10 cellular contexts compared by ENCODE assay signal in genomic region chr2:29012211-29012681, GRCh38.
DNase-seq lines count a peak whose midpoint lies in the region; ATAC-seq lines count a peak whose summit lies in the region.
"Had no signal": no experiment of that assay in that cellular context is flagged by ENCODE, and none has a peak within 500 bp of the region (broad histone marks: within the 10 kb centered on the region; RNA-seq: fewer than 3 reads in every experiment).

No MANE protein-coding gene starts in this region.

- H3K4me1 Mint-ChIP-seq in stimulated activated naive CD8-positive, alpha-beta T cell treated with anti-CD3 and anti-CD28 coated beads, Interleukin-15, amount 100 ng/mL, for 72 hours = peaks cover 85% of the 10 kb centered on the region

- no peaks in the 10 kb centered on the region for H3K9me3 ChIP-seq in iPS-15b (ENCODE audit: control insufficient read depth, insufficient read depth, low read length)
- H3K9me3 ChIP-seq: A549 had no signal

- no peak overlapping the region for H3K4me3 ChIP-seq in iPS-15b (ENCODE audit: low read depth, low read length)
- H3K4me3 ChIP-seq: A549 had no signal

- no peak overlapping the region for H3K27ac Mint-ChIP-seq in stimulated activated naive CD8-positive, alpha-beta T cell treated with anti-CD3 and anti-CD28 coated beads, Interleukin-15, amount 100 ng/mL, for 72 hours

- ATAC-seq in stimulated activated naive CD8-positive, alpha-beta T cell treated with anti-CD3 and anti-CD28 coated beads, Interleukin-15, amount 100 ng/mL, for 72 hours = no peak
- ATAC-seq in GM19328 (IDR thresholded peaks at IDR 0.05; ENCODE audit: unreplicated experiment) = no peak

- H3K9ac ChIP-seq in iPS-15b (ENCODE audit: low read depth, low read length) = peak overlapping the region; percentile 12

- peak; percentile 86 for DNase-seq in NK-92 treated with Interleukin-12 subunit alpha and Interleukin-12 subunit beta, amount 100 ng/mL, for 24 hours (lab: John Stamatoyannopoulos, UW)
- DNase-seq in NK-92 (lab: John Stamatoyannopoulos, UW; ENCODE audit: unreplicated experiment) = no peak
- DNase-seq in activated T-cell treated with anti-CD3 and anti-CD28 coated beads, Interleukin-2, amount 50 U/mL, for 48 hours = peak; percentile 38 to 40
- peak in 1 of 2 donors; percentile 28 for DNase-seq in stimulated activated naive CD8-positive, alpha-beta T cell treated with anti-CD3 and anti-CD28 coated beads, Interleukin-15, amount 100 ng/mL, for 72 hours
- no peak for DNase-seq in GM19240 (ENCODE audit: insufficient read length, low spot score)
- no peak for DNase-seq in HUDEP-2 (lab: John Stamatoyannopoulos, UW; ENCODE audit: unreplicated experiment in 76 of 76)
- DNase-seq: brain microvascular endothelial cell had no signal

- H3K27me3 Mint-ChIP-seq in stimulated activated naive CD8-positive, alpha-beta T cell treated with anti-CD3 and anti-CD28 coated beads, Interleukin-15, amount 100 ng/mL, for 72 hours = no peaks in the 10 kb centered on the region

- no peaks in the 10 kb centered on the region for H3K9me3 Mint-ChIP-seq in stimulated activated naive CD8-positive, alpha-beta T cell treated with anti-CD3 and anti-CD28 coated beads, Interleukin-15, amount 100 ng/mL, for 72 hours

- H3K4me3 Mint-ChIP-seq in stimulated activated naive CD8-positive, alpha-beta T cell treated with anti-CD3 and anti-CD28 coated beads, Interleukin-15, amount 100 ng/mL, for 72 hours = peak overlapping the region; percentile 64 to 79

- H3K27me3 ChIP-seq in iPS-15b (ENCODE audit: control insufficient read depth, insufficient read depth, low read length) = no peaks in the 10 kb centered on the region
- H3K27me3 ChIP-seq: brain microvascular endothelial cell had no signal

- no peaks in the 10 kb centered on the region for H3K36me3 ChIP-seq in iPS-15b (ENCODE audit: control insufficient read depth, insufficient read depth, low read length)
- H3K36me3 ChIP-seq: brain microvascular endothelial cell had no signal

- peaks cover 4% of the 10 kb centered on the region for H3K4me1 ChIP-seq in iPS-15b (ENCODE audit: control insufficient read depth, insufficient read depth, low read length)
- H3K4me1 ChIP-seq: A549 had no signal

Comparison
In these comparisons a context has a peak if more than half of its experiments do, and no peak if none do; other contexts are left out.
1. DNase-seq: peak in NK-92 treated with Interleukin-12 subunit alpha and Interleukin-12 subunit beta, amount 100 ng/mL, for 24 hours (single experiment) and activated T-cell treated with anti-CD3 and anti-CD28 coated beads, Interleukin-2, amount 50 U/mL, for 48 hours (2 of 2); none in NK-92 (single experiment), GM19240 (single experiment) and HUDEP-2 (0 of 76).